1 cellular context compared by ENCODE assay signal in genomic region chr1:1267488-1268283, GRCh38.
TF ChIP-seq lines count a peak whose summit lies in the region.

No MANE protein-coding gene starts in this region.

TF ChIP-seq in IMR-90, 13 proteins besides CTCF, POLR2A, EP300 and RAD21:
- TF ChIP-seq USF2 (IDR thresholded peaks at IDR 0.05; ENCODE audit: low read depth, low read length) (no peak), NFE2L2 (IDR thresholded peaks at IDR 0.05; ENCODE audit: low read depth, low read length) (no peak), MXI1 (IDR thresholded peaks at IDR 0.05; ENCODE audit: borderline replicate concordance, low read depth, low read length) (no peak), SMC3 (IDR thresholded peaks at IDR 0.05; ENCODE audit: low read depth, low read length) (no peak), RFX5 (IDR thresholded peaks at IDR 0.05; ENCODE audit: low read depth, low read length) (no peak), CEBPB (IDR thresholded peaks at IDR 0.05; ENCODE audit: low read depth, low read length) (no peak), BHLHE40 (IDR thresholded peaks at IDR 0.05; ENCODE audit: low read depth, low read length) (no peak), CHD1 (IDR thresholded peaks at IDR 0.05; ENCODE audit: low read depth, low read length) (no peak), FOS (IDR thresholded peaks at IDR 0.05; ENCODE audit: low read depth, low read length) (no peak), RCOR1 (IDR thresholded peaks at IDR 0.05; ENCODE audit: insufficient replicate concordance, low read length) (no peak), MAFK (IDR thresholded peaks at IDR 0.05; ENCODE audit: low read depth, low read length) (no peak), ELK1 (IDR thresholded peaks at IDR 0.05; ENCODE audit: borderline replicate concordance, low read depth, low read length) (no peak), MAZ (IDR thresholded peaks at IDR 0.05; ENCODE audit: borderline replicate concordance, low read depth, low read length) (no peak)
TF ChIP-seq in IMR-90: peak in this region for 0.
